Comparison of ENCODE assay signal across 13 cellular contexts in genomic region chr16:31185339-31185738, GRCh38. TPM values are rescaled to one million over a fixed set of nuclear protein-coding genes. Genes with fewer than 3 reads are reported as not detected.
DNase-seq lines count a peak whose midpoint lies in the region; ATAC-seq, FAIRE-seq and TF ChIP-seq lines count a peak whose summit lies in the region.
"Had no signal": no experiment of that assay in that cellular context is flagged by ENCODE, and none has a peak within 500 bp of the region (broad histone marks: within the 10 kb centered on the region; RNA-seq: fewer than 3 reads in every experiment).

No MANE protein-coding gene starts in this region.

- intact Hi-C loops in K562 (cut with micrococcal nuclease), result loop anchor here (1.0 to 10.0 kb wide), 2 partner anchors 8 to 259 kb away; partner anchors contain the start of gene ZNF843
- intact Hi-C loops in upper lobe of right lung (cut with DNase I), result no loop called here

- peak overlapping the region; percentile 82 for H3K4me3 Mint-ChIP-seq in activated naive CD4-positive, alpha-beta T cell treated with anti-CD3 and anti-CD28 coated beads, Interleukin-2, amount 50 U/mL, for 24 hours

- H3K9me3 Mint-ChIP-seq in activated naive CD4-positive, alpha-beta T cell treated with anti-CD3 and anti-CD28 coated beads, Interleukin-2, amount 50 U/mL, for 24 hours, result no peaks in the 10 kb centered on the region

- H3K27me3 Mint-ChIP-seq in activated naive CD4-positive, alpha-beta T cell treated with anti-CD3 and anti-CD28 coated beads, Interleukin-2, amount 50 U/mL, for 24 hours, result no peaks in the 10 kb centered on the region

- POLR2A ChIA-PET in K562 (lab: Yijun Ruan, JAX), result interaction anchor here (0.6 kb wide), 1 partner anchor 265 kb away, joined by 3 read pairs; no protein-coding TSS in a partner anchor

- H3K36me3 ChIP-seq in K562 (ENCODE audit: control insufficient read depth, insufficient read depth, low read length) (peaks cover 92% of the 10 kb centered on the region), subcutaneous abdominal adipose tissue (ENCODE audit: control insufficient read depth in 5 of 5, insufficient read depth in 5 of 5, low read length in 5 of 5) (peaks cover 39 to 82% (median 80%) of the 10 kb centered on the region in 5 donors), upper lobe of right lung (peaks cover 82% of the 10 kb centered on the region)

- DNase-seq in activated naive CD4-positive, alpha-beta T cell (lab: John Stamatoyannopoulos, UW), result no peak
- DNase-seq in K562 (ENCODE audit: extremely low read depth in 1 of 4, low spot score in 3 of 4) (no peak), upper lobe of right lung (no peak)
- DNase-seq: activated gamma-delta T cell; DMS79; stimulated activated CD4-positive, alpha-beta T cell treated with anti-CD3 and anti-CD28 coated beads, Interleukin-1b, Interleukin-23, amount 100 ng/mL, for 48 hours had no signal

- peak overlapping the region; percentile 85 for H3K27ac Mint-ChIP-seq in activated naive CD4-positive, alpha-beta T cell treated with anti-CD3 and anti-CD28 coated beads, Interleukin-2, amount 50 U/mL, for 24 hours

- peaks cover 49% of the 10 kb centered on the region for H4K20me1 ChIP-seq in K562 (replicated peaks; ENCODE audit: control insufficient read depth, insufficient read depth, low read length)

- CTCF ChIA-PET in K562 (lab: Yijun Ruan, JAX; ENCODE audit: low intra/inter-chr PET ratio), result no interaction called here

- H3K27ac ChIP-seq in K562 (ENCODE audit: extremely low read depth, low read depth, low read length) (no peak overlapping the region; the same call in 2 of the 3 replicates), subcutaneous abdominal adipose tissue (ENCODE audit: low read depth, low read length) (peak overlapping the region; percentile 14), upper lobe of right lung (no peak overlapping the region)

- no peak for FAIRE-seq in K562 (lab: Jason Lieb, UNC)
- FAIRE-seq: islet of Langerhans had no signal

- H3K4me2 ChIP-seq in K562 (ENCODE audit: insufficient read depth, low read length), result no peak overlapping the region

- ATAC-seq in K562 (no peak), upper lobe of right lung (no peak), HG02763 (IDR thresholded peaks at IDR 0.05; ENCODE audit: unreplicated experiment) (no peak)

- TF ChIP-seq CTCF in K562 (IDR thresholded peaks at IDR 0.05 in 2 of 3, conservative IDR thresholded peaks at IDR 0.05 in 1 of 3; ENCODE audit: insufficient read depth in 2 of 3, low read depth in 1 of 3, low read length in 3 of 3) (no peak), upper lobe of right lung (IDR thresholded peaks at IDR 0.05) (no peak)

- H3K4me1 ChIP-seq in K562 (replicated peaks in 1 of 2; ENCODE audit: control insufficient read depth in 2 of 2, insufficient read depth in 2 of 2, low read length in 2 of 2), result peaks cover 11 to 14% of the 10 kb centered on the region in 2 experiments
- peaks cover 6 to 49% (median 35%) of the 10 kb centered on the region in 5 donors for H3K4me1 ChIP-seq in subcutaneous abdominal adipose tissue (ENCODE audit: control insufficient read depth in 5 of 5, insufficient read depth in 5 of 5, low read length in 5 of 5)
- H3K4me1 ChIP-seq in upper lobe of right lung, result peaks cover 21% of the 10 kb centered on the region

- in situ Hi-C loops in K562 (cut with MboI), result no loop called here

- H3K9me3 ChIP-seq in K562 (replicated peaks; ENCODE audit: control insufficient read depth, insufficient read depth, low read depth, low read length), result no peaks in the 10 kb centered on the region
- no peaks in the 10 kb centered on the region for H3K9me3 ChIP-seq in subcutaneous abdominal adipose tissue (ENCODE audit: control insufficient read depth in 5 of 5, low read length in 5 of 5)
- no peaks in the 10 kb centered on the region for H3K9me3 ChIP-seq in upper lobe of right lung

- no peak overlapping the region for H2AFZ ChIP-seq in K562 (ENCODE audit: low read depth, low read length)

- no peak for TF ChIP-seq RAD21 in K562 (CRISPR knock-in tag; conservative IDR thresholded peaks at IDR 0.05 in 1 of 2, IDR thresholded peaks at IDR 0.05 in 1 of 2)

- BruUV-seq in K562 (replicated peaks; lab: Mats Ljungman, UMichigan), result no TSS peak

- 91% methylated on average over 5 of the region's 5 CpGs for WGBS in K562 (ENCODE audit: insufficient coverage, low coverage, missing lambda C conversion rate)

- peaks cover 8% of the 10 kb centered on the region for H3K9me1 ChIP-seq in K562 (ENCODE audit: control insufficient read depth, insufficient read depth, low read length)

- TF ChIP-seq EP300 in K562 (IDR thresholded peaks at IDR 0.05; ENCODE audit: low read length), result no peak

- H3K9ac ChIP-seq in K562 (ENCODE audit: insufficient read depth in 1 of 2, low read depth in 2 of 2, low read length in 2 of 2) (no peak overlapping the region), subcutaneous abdominal adipose tissue (ENCODE audit: low read length in 5 of 5) (no peak overlapping the region)

- TF ChIP-seq POLR2A in K562 (conservative IDR thresholded peaks at IDR 0.05), result no peak

- H3K79me2 ChIP-seq in K562 (ENCODE audit: control insufficient read depth, insufficient read depth, low read length), result peaks cover 98% of the 10 kb centered on the region

- H3K4me1 Mint-ChIP-seq in activated naive CD4-positive, alpha-beta T cell treated with anti-CD3 and anti-CD28 coated beads, Interleukin-2, amount 50 U/mL, for 24 hours, result peaks cover 82% of the 10 kb centered on the region

- H3K4me3 ChIP-seq in K562 (no peak overlapping the region), subcutaneous abdominal adipose tissue (ENCODE audit: low read depth in 1 of 5, low read length in 5 of 5) (no peak overlapping the region), upper lobe of right lung (no peak overlapping the region)

- H3K27me3 ChIP-seq in K562 (ENCODE audit: control insufficient read depth in 2 of 2, insufficient read depth in 2 of 2, low read length in 2 of 2) (no peaks in the 10 kb centered on the region; a peak in 1 of 5 replicates), subcutaneous abdominal adipose tissue (ENCODE audit: control insufficient read depth in 5 of 5, insufficient read depth in 4 of 5, low read length in 5 of 5) (no peaks in the 10 kb centered on the region), upper lobe of right lung (no peaks in the 10 kb centered on the region)

- H3K36me3 Mint-ChIP-seq in activated naive CD4-positive, alpha-beta T cell treated with anti-CD3 and anti-CD28 coated beads, Interleukin-2, amount 50 U/mL, for 24 hours, result peaks cover 71% of the 10 kb centered on the region

RNA-seq across cellular contexts. Expression of gene FUS, which starts 5.4 kb away (rescaled TPM):
- 999 and 1,269 TPM in 2 replicates for total RNA-seq in K562 (2011; cell fraction: chromatin; rRNA removed; ENCODE audit: low replicate concordance)
- 423 and 458 TPM in 2 replicates for total RNA-seq in K562 (2011; cell fraction: nucleolus; rRNA removed)
- total RNA-seq in K562 (2011; cell fraction: nucleoplasm; rRNA removed), result 715 and 1,004 TPM in 2 replicates
- 64.1 and 78.7 TPM in 2 replicates for total RNA-seq in K562 (2014; rRNA removed)
- total RNA-seq in K562 (2014; rRNA removed; fragmentation: Illumina TruSeq; extraction: Trizol), result 74.7 and 94.2 TPM in 2 replicates
- total RNA-seq in K562 (2015; rRNA removed; fragmentation: Illumina TruSeq; extraction: Trizol), result 87.2 and 107 TPM in 2 replicates
- 492 and 570 TPM in 2 replicates for total RNA-seq in K562 (2021)
- polyA plus RNA-seq in K562 (2011; rRNA removed), result 205 and 240 TPM in 2 replicates
- 204 and 212 TPM in 2 replicates for polyA plus RNA-seq in K562 (2011; cell fraction: cytosol; rRNA removed)
- polyA plus RNA-seq in K562 (2011; cell fraction: nucleus; rRNA removed), result 500 and 575 TPM in 2 replicates
- 447 and 1,379 TPM in 2 replicates for polyA plus RNA-seq in K562 (2012)
- polyA plus RNA-seq in K562 (2014; fragmentation: Illumina TruSeq; extraction: Trizol), result 370 and 458 TPM in 2 replicates
- 10 to 100 TPM; 43.9 to 59.5 TPM for polyA plus RNA-seq in K562 (2014; fragmentation: Nextera tagmentation; extraction: Ambion mirVana)
- 501 and 575 TPM in 2 replicates for polyA plus RNA-seq in K562 (2014; rRNA removed)
- polyA minus RNA-seq in K562 (2011; rRNA and poly(A)+ RNA removed), result 120 and 138 TPM in 2 replicates
- polyA minus RNA-seq in K562 (2011; cell fraction: cytosol; rRNA and poly(A)+ RNA removed), result 244 and 341 TPM in 2 replicates
- 188 and 261 TPM in 2 replicates for polyA minus RNA-seq in K562 (2011; cell fraction: nucleus; rRNA and poly(A)+ RNA removed)
- total RNA-seq in upper lobe of right lung, result 175 TPM

RNA-seq across cellular contexts. Expression of gene PYCARD, which starts 17.2 kb away (rescaled TPM):
- 0.56 and 0.97 TPM in 2 replicates for total RNA-seq in K562 (2011; cell fraction: chromatin; rRNA removed; ENCODE audit: low replicate concordance)
- 2.9 and 3.0 TPM in 2 replicates for total RNA-seq in K562 (2011; cell fraction: nucleolus; rRNA removed)
- total RNA-seq in K562 (2011; cell fraction: nucleoplasm; rRNA removed), result 1.1 and 1.4 TPM in 2 replicates
- 27.7 and 30.4 TPM in 2 replicates for total RNA-seq in K562 (2014; rRNA removed)
- 3.6 and 4.5 TPM in 2 replicates for total RNA-seq in K562 (2014; rRNA removed; fragmentation: Illumina TruSeq; extraction: Trizol)
- 22.9 and 24.3 TPM in 2 replicates for total RNA-seq in K562 (2015; rRNA removed; fragmentation: Illumina TruSeq; extraction: Trizol)
- total RNA-seq in K562 (2021), result 15.4 and 16.5 TPM in 2 replicates
- polyA plus RNA-seq in K562 (2011; rRNA removed), result 4.1 and 33.8 TPM in 2 replicates
- 21.4 and 58.6 TPM in 2 replicates for polyA plus RNA-seq in K562 (2011; cell fraction: cytosol; rRNA removed)
- 5.5 and 35.3 TPM in 2 replicates for polyA plus RNA-seq in K562 (2011; cell fraction: nucleus; rRNA removed)
- polyA plus RNA-seq in K562 (2012), result 35.1 and 67.9 TPM in 2 replicates
- 6.0 and 6.8 TPM in 2 replicates for polyA plus RNA-seq in K562 (2014; fragmentation: Illumina TruSeq; extraction: Trizol)
- 1 to 10 TPM; 1.3 to 1.6 TPM for polyA plus RNA-seq in K562 (2014; fragmentation: Nextera tagmentation; extraction: Ambion mirVana)
- 25.6 and 28.4 TPM in 2 replicates for polyA plus RNA-seq in K562 (2014; rRNA removed)
- 1.2 and 5.5 TPM in 2 replicates for polyA minus RNA-seq in K562 (2011; rRNA and poly(A)+ RNA removed)
- 2.9 and 23.3 TPM in 2 replicates for polyA minus RNA-seq in K562 (2011; cell fraction: cytosol; rRNA and poly(A)+ RNA removed)
- 1.3 and 10.3 TPM in 2 replicates for polyA minus RNA-seq in K562 (2011; cell fraction: nucleus; rRNA and poly(A)+ RNA removed)
- 49.5 TPM for total RNA-seq in upper lobe of right lung

RNA-seq across cellular contexts. Expression of gene TRIM72, which starts 28.6 kb away (rescaled TPM):
- total RNA-seq in K562 (2011; cell fraction: chromatin; rRNA removed; ENCODE audit: low replicate concordance), result 0.14 and 0.23 TPM in 2 replicates
- 0.17 and 0.26 TPM in 2 replicates for total RNA-seq in K562 (2011; cell fraction: nucleolus; rRNA removed)
- total RNA-seq in K562 (2011; cell fraction: nucleoplasm; rRNA removed), result 0.15 and 0.31 TPM in 2 replicates
- total RNA-seq in K562 (2014; rRNA removed) (not detected in 2 replicates), K562 (2014; rRNA removed; fragmentation: Illumina TruSeq; extraction: Trizol) (under 0.01 and 0.03 TPM in 2 replicates), K562 (2015; rRNA removed; fragmentation: Illumina TruSeq; extraction: Trizol) (not detected in 2 replicates), K562 (2021) (not detected in 2 replicates), upper lobe of right lung (0.17 TPM)
- polyA plus RNA-seq in K562 (2011; rRNA removed) (0.01 TPM in 1 of 2 replicates, not detected in the other), K562 (2014; fragmentation: Illumina TruSeq; extraction: Trizol) (not detected in 2 replicates), K562 (2014; fragmentation: Nextera tagmentation; extraction: Ambion mirVana) (not detected), K562 (2014; rRNA removed) (not detected in 2 replicates)
- polyA plus RNA-seq in K562 (2011; cell fraction: cytosol; rRNA removed), result 0.01 and 0.03 TPM in 2 replicates
- polyA plus RNA-seq in K562 (2011; cell fraction: nucleus; rRNA removed), result 0.04 TPM in 2 replicates
- polyA plus RNA-seq in K562 (2012), result 0.03 TPM in 1 of 2 replicates, not detected in the other
- polyA minus RNA-seq in K562 (2011; rRNA and poly(A)+ RNA removed), result not detected in 2 replicates
- polyA minus RNA-seq in K562 (2011; cell fraction: cytosol; rRNA and poly(A)+ RNA removed), result not detected in 2 replicates
- 0.11 TPM in 1 of 2 replicates, not detected in the other for polyA minus RNA-seq in K562 (2011; cell fraction: nucleus; rRNA and poly(A)+ RNA removed)
- total RNA-seq: glomerular endothelial cell, pulmonary artery endothelial cell had no signal

RNA-seq across cellular contexts. Expression of gene PYDC1, which starts 31.6 kb away (rescaled TPM):
- not detected in 2 replicates for total RNA-seq in K562 (2011; cell fraction: chromatin; rRNA removed; ENCODE audit: low replicate concordance)
- total RNA-seq in K562 (2011; cell fraction: nucleolus; rRNA removed), result not detected in 2 replicates
- not detected in 2 replicates for total RNA-seq in K562 (2011; cell fraction: nucleoplasm; rRNA removed)
- total RNA-seq in K562 (2014; rRNA removed) (not detected in 2 replicates), K562 (2014; rRNA removed; fragmentation: Illumina TruSeq; extraction: Trizol) (not detected in 2 replicates), K562 (2015; rRNA removed; fragmentation: Illumina TruSeq; extraction: Trizol) (not detected in 2 replicates), K562 (2021) (not detected in 2 replicates), upper lobe of right lung (not detected)
- polyA plus RNA-seq in K562 (2011; rRNA removed) (not detected in 2 replicates), K562 (2014; fragmentation: Illumina TruSeq; extraction: Trizol) (not detected in 2 replicates), K562 (2014; fragmentation: Nextera tagmentation; extraction: Ambion mirVana) (not detected), K562 (2014; rRNA removed) (not detected in 2 replicates)
- not detected in 2 replicates for polyA plus RNA-seq in K562 (2011; cell fraction: cytosol; rRNA removed)
- polyA plus RNA-seq in K562 (2011; cell fraction: nucleus; rRNA removed), result not detected in 2 replicates
- not detected in 2 replicates for polyA plus RNA-seq in K562 (2012)
- polyA minus RNA-seq in K562 (2011; rRNA and poly(A)+ RNA removed), result not detected in 2 replicates
- not detected in 2 replicates for polyA minus RNA-seq in K562 (2011; cell fraction: cytosol; rRNA and poly(A)+ RNA removed)
- polyA minus RNA-seq in K562 (2011; cell fraction: nucleus; rRNA and poly(A)+ RNA removed), result not detected in 2 replicates
- total RNA-seq: cardiac septum, glomerular endothelial cell, pulmonary artery endothelial cell had no signal

RNA-seq across cellular contexts. Expression of gene PRSS36, which starts 35.5 kb away (rescaled TPM):
- total RNA-seq in K562 (2011; cell fraction: chromatin; rRNA removed; ENCODE audit: low replicate concordance), result 1.1 TPM in 1 of 2 replicates, not detected in the other
- 0.67 and 0.92 TPM in 2 replicates for total RNA-seq in K562 (2011; cell fraction: nucleolus; rRNA removed)
- 0.44 TPM in 1 of 2 replicates, not detected in the other for total RNA-seq in K562 (2011; cell fraction: nucleoplasm; rRNA removed)
- total RNA-seq in K562 (2014; rRNA removed) (0.82 and 1.2 TPM in 2 replicates), K562 (2014; rRNA removed; fragmentation: Illumina TruSeq; extraction: Trizol) (0.38 TPM in 1 of 2 replicates, not detected in the other), K562 (2015; rRNA removed; fragmentation: Illumina TruSeq; extraction: Trizol) (0.36 and 0.68 TPM in 2 replicates), K562 (2021) (0.56 and 1.1 TPM in 2 replicates), upper lobe of right lung (3.5 TPM)
- polyA plus RNA-seq in K562 (2011; rRNA removed) (0.54 and 0.85 TPM in 2 replicates), K562 (2014; fragmentation: Illumina TruSeq; extraction: Trizol) (0.57 and 0.68 TPM in 2 replicates), K562 (2014; fragmentation: Nextera tagmentation; extraction: Ambion mirVana) (under 1 TPM in 1 of 2 experiments, not detected in 1; 0.22 TPM), K562 (2014; rRNA removed) (0.09 and 0.45 TPM in 2 replicates)
- polyA plus RNA-seq in K562 (2011; cell fraction: cytosol; rRNA removed), result 1.4 and 2.6 TPM in 2 replicates
- polyA plus RNA-seq in K562 (2011; cell fraction: nucleus; rRNA removed), result 1.1 and 1.4 TPM in 2 replicates
- polyA plus RNA-seq in K562 (2012), result 0.33 and 0.65 TPM in 2 replicates
- polyA minus RNA-seq in K562 (2011; rRNA and poly(A)+ RNA removed), result 0.46 and 0.72 TPM in 2 replicates
- polyA minus RNA-seq in K562 (2011; cell fraction: cytosol; rRNA and poly(A)+ RNA removed), result 0.95 and 1.4 TPM in 2 replicates
- 0.67 and 0.78 TPM in 2 replicates for polyA minus RNA-seq in K562 (2011; cell fraction: nucleus; rRNA and poly(A)+ RNA removed)
- total RNA-seq: glomerular endothelial cell had no signal
